20 cellular contexts compared by ENCODE assay signal in the genomic region with DNA sequence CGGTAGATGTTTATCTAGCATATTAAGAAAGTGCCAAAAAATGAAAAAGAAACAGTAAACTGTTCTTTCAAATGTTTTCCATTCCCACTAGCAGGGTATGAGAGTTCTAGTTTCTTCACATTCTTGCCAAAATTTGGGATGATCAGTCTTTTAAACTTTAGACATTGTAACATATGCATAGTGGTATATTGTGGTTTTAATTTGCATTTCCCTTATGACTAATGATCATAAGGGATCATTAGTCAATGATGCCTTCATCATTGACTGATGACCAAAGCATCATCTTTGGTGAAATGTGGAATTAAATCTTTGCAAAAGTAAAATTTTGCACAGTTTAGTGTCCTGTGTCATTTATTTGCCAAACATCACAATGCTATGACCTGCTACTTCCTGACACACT. TPM values are rescaled to one million over a fixed set of nuclear protein-coding genes. Genes with fewer than 3 reads are reported as not detected.
DNase-seq lines count a peak whose midpoint lies in the region; ATAC-seq and TF ChIP-seq lines count a peak whose summit lies in the region.
"Had no signal": no experiment of that assay in that cellular context is flagged by ENCODE, and none has a peak within 500 bp of the region (broad histone marks: within the 10 kb centered on the region; RNA-seq: fewer than 3 reads in every experiment).

No MANE protein-coding gene starts in this region.

- POLR2A ChIA-PET in activated CD4-positive, alpha-beta memory T cell treated with anti-CD3 and anti-CD28 coated beads for 36 hours (lab: Charles Lee) = no interaction called here

- intact Hi-C loops in activated CD4-positive, alpha-beta memory T cell treated with anti-CD3 and anti-CD28 coated beads for 36 hours (cut with micrococcal nuclease) = no loop called here

- peaks cover 35% of the 10 kb centered on the region for H3F3A ChIP-seq in SU-DHL-6 (ENCODE audit: insufficient read depth)

- ATAC-seq in stimulated activated naive B cell treated with anti-CD40 and anti-IgM and Interleukin-4, amounts not matched to agents 10 μg/mL and 1 μg/mL and 100 μg/mL, for 72 hours (replicated peaks) = no peak
- ATAC-seq in HG03159 (IDR thresholded peaks at IDR 0.05; ENCODE audit: unreplicated experiment) = no peak
- ATAC-seq: A549; CD8-positive, alpha-beta T cell; SK-N-SH treated with all-trans-retinoic acid at 6 μM for 48 hours had no signal

- H3K9me3 Mint-ChIP-seq in stimulated activated naive B cell treated with anti-CD40 and anti-IgM and Interleukin-4, amounts not matched to agents 10 μg/mL and 1 μg/mL and 100 μg/mL, for 72 hours = peaks cover 16 to 17% of the 10 kb centered on the region in 2 donors
- H3K9me3 Mint-ChIP-seq in activated CD4-positive, alpha-beta memory T cell treated with anti-CD3 and anti-CD28 coated beads for 36 hours = peaks cover 9% of the 10 kb centered on the region

- H3K27me3 Mint-ChIP-seq in stimulated activated naive B cell treated with anti-CD40 and anti-IgM and Interleukin-4, amounts not matched to agents 10 μg/mL and 1 μg/mL and 100 μg/mL, for 72 hours = no peaks in the 10 kb centered on the region
- H3K27me3 Mint-ChIP-seq in activated CD4-positive, alpha-beta memory T cell treated with anti-CD3 and anti-CD28 coated beads for 36 hours = peaks cover 2% of the 10 kb centered on the region

- peak overlapping the region; percentile 87 to 89 for H3K4me3 Mint-ChIP-seq in stimulated activated naive B cell treated with anti-CD40 and anti-IgM and Interleukin-4, amounts not matched to agents 10 μg/mL and 1 μg/mL and 100 μg/mL, for 72 hours
- no peak overlapping the region for H3K4me3 Mint-ChIP-seq in activated CD4-positive, alpha-beta memory T cell treated with anti-CD3 and anti-CD28 coated beads for 36 hours
- H3K4me3 Mint-ChIP-seq: CD8-positive, alpha-beta T cell; HFFc6; T-helper 1 cell treated with Interleukin-12 subunit alpha and Interleukin-12 subunit beta and Interleukin-4 antibody, amounts not matched to agents 30 μg/mL and 1 μg/mL, for 36 hours had no signal

- peaks cover 30% of the 10 kb centered on the region for H3K36me3 ChIP-seq in SU-DHL-6 (ENCODE audit: low read length)

- H3K9me3 ChIP-seq in SU-DHL-6 (ENCODE audit: insufficient read depth, low read length) = peaks cover 16% of the 10 kb centered on the region; the same call in 1 of the 2 replicates

- peaks cover 62 to 77% of the 10 kb centered on the region in 2 donors for H3K36me3 Mint-ChIP-seq in stimulated activated naive B cell treated with anti-CD40 and anti-IgM and Interleukin-4, amounts not matched to agents 10 μg/mL and 1 μg/mL and 100 μg/mL, for 72 hours
- no peaks in the 10 kb centered on the region for H3K36me3 Mint-ChIP-seq in activated CD4-positive, alpha-beta memory T cell treated with anti-CD3 and anti-CD28 coated beads for 36 hours

- H3K4me2 ChIP-seq in SU-DHL-6 (ENCODE audit: low read depth, low read length, poor library complexity, severe bottlenecking) = peak overlapping the region; percentile 92
- H3K4me2 ChIP-seq: A549 had no signal

- H3K4me1 Mint-ChIP-seq in stimulated activated naive B cell treated with anti-CD40 and anti-IgM and Interleukin-4, amounts not matched to agents 10 μg/mL and 1 μg/mL and 100 μg/mL, for 72 hours = peaks cover 56 to 94% of the 10 kb centered on the region in 2 donors
- no peaks in the 10 kb centered on the region for H3K4me1 Mint-ChIP-seq in activated CD4-positive, alpha-beta memory T cell treated with anti-CD3 and anti-CD28 coated beads for 36 hours (ENCODE audit: low read depth)

- CTCF ChIA-PET in activated CD4-positive, alpha-beta memory T cell treated with anti-CD3 and anti-CD28 coated beads for 36 hours (lab: Charles Lee) = no interaction called here

- H3K27ac ChIP-seq in SU-DHL-6 (ENCODE audit: low read depth, low read length) = peak overlapping the region; percentile 97
- H3K27ac ChIP-seq: A549 had no signal

- no peak overlapping the region for H2AFZ ChIP-seq in SU-DHL-6 (ENCODE audit: low read depth, low read length, severe bottlenecking)

- peak overlapping the region; percentile 98 for H3K4me3 ChIP-seq in GM08714 (ENCODE audit: low read length)
- peak overlapping the region; percentile 74 for H3K4me3 ChIP-seq in SU-DHL-6 (ENCODE audit: insufficient read depth, low read length, poor library complexity, severe bottlenecking)
- H3K4me3 ChIP-seq: A549; BLaER1 treated with 17β-estradiol and CSF1 and Interleukin-3, amounts not matched to agents 10 nM and 100 nM had no signal

- TF ChIP-seq CTCF in SU-DHL-6 (IDR thresholded peaks at IDR 0.05; ENCODE audit: insufficient read depth, low read length, poor library complexity, severe bottlenecking) = no peak

- DNase-seq in HCEC 1CT (peak; percentile 46), SW480 (ENCODE audit: low spot score) (no peak)
- DNase-seq in stimulated activated naive B cell treated with anti-CD40 and anti-IgM and Interleukin-4, amounts not matched to agents 10 μg/mL and 1 μg/mL and 100 μg/mL, for 72 hours = no peak
- DNase-seq in activated CD4-positive, alpha-beta memory T cell treated with anti-CD3 and anti-CD28 coated beads for 36 hours = no peak
- DNase-seq: CD8-positive, alpha-beta T cell; HFFc6; NCI-H1048; NCI-H1436; NCI-H2171 treated with DMSO at 0.1 percent for 48 hours; NCI-H446 treated with DMSO at 0.1 percent for 48 hours; NK-92 treated with Interleukin-12 subunit alpha and Interleukin-12 subunit beta, amount 100 ng/mL, for 24 hours; RPMI8226; SHP77 treated with DMSO at 0.1 percent for 48 hours had no signal

- H3K79me2 ChIP-seq in SU-DHL-6 (ENCODE audit: insufficient read depth, low read length) = peaks cover 90% of the 10 kb centered on the region

- peak overlapping the region; percentile 91 for H3K9ac ChIP-seq in SU-DHL-6 (ENCODE audit: low read length)
- H3K9ac ChIP-seq: BLaER1 treated with 17β-estradiol and CSF1 and Interleukin-3, amounts not matched to agents 10 nM and 100 nM had no signal

- peak overlapping the region; percentile 97 for H3K27ac Mint-ChIP-seq in stimulated activated naive B cell treated with anti-CD40 and anti-IgM and Interleukin-4, amounts not matched to agents 10 μg/mL and 1 μg/mL and 100 μg/mL, for 72 hours
- no peak overlapping the region for H3K27ac Mint-ChIP-seq in activated CD4-positive, alpha-beta memory T cell treated with anti-CD3 and anti-CD28 coated beads for 36 hours
- H3K27ac Mint-ChIP-seq: CD8-positive, alpha-beta T cell; HFFc6; T-helper 1 cell treated with Interleukin-12 subunit alpha and Interleukin-12 subunit beta and Interleukin-4 antibody, amounts not matched to agents 30 μg/mL and 1 μg/mL, for 36 hours had no signal

- H3K27me3 ChIP-seq in SU-DHL-6 (ENCODE audit: low read length) = no peaks in the 10 kb centered on the region
- H3K27me3 ChIP-seq: BLaER1 treated with 17β-estradiol and CSF1 and Interleukin-3, amounts not matched to agents 10 nM and 100 nM had no signal

- no peaks in the 10 kb centered on the region for H4K20me1 ChIP-seq in SU-DHL-6 (ENCODE audit: low read depth, low read length)
- H4K20me1 ChIP-seq: BLaER1 treated with 17β-estradiol and CSF1 and Interleukin-3, amounts not matched to agents 10 nM and 100 nM had no signal

- no peaks in the 10 kb centered on the region for H3K9me2 ChIP-seq in SU-DHL-6 (replicated peaks; ENCODE audit: insufficient read depth, low read length)

RNA-seq across cellular contexts. Expression of gene SLC1A4, which starts 59.0 kb away (rescaled TPM):
- 10 to 100 TPM; 15.9 TPM for total RNA-seq in activated CD4-positive, alpha-beta memory T cell treated with anti-CD3 and anti-CD28 coated beads for 36 hours
